In the genomic region with DNA sequence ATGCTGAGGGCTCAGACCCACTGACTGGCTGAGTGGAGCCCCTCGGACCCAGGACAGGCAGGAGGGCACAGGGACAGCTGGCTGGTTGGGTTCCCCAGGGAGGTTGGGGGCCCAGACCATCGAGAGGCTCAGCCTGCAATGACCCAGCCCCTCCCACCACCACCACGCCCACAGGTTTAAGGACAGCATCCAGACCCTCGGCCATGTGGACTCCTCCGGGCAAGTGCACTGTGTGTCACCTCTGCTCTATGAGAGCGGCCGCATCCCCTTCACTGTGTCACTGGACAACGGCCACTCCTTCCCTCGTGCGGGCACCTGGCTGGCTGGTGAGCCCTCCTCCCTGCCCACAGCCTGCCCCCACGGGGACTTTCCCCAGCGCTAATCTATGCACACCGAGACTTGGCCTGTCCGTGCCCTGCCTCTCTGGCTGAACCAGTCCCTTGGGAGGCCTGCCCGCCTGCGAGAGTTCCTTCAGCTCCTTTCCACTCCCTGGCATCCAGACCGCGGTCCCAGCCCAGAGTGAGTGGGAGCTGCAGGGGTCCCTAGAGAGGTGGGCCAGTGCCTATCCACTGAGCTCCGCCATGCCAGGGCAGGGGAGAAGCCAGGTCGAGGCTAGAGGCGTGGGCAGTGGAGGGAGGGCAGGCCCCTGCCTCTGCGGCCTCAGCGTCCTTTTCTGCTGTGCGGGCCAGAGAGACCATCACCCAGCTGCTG, we compare ENCODE assay signal across 19 cellular contexts. TPM values are rescaled to one million over a fixed set of nuclear protein-coding genes. Genes with fewer than 3 reads are reported as not detected.
A peak's percentile ranks its signal among the peaks of the same experiment; 100 is the strongest.
DNase-seq lines count a peak whose midpoint lies in the region; ATAC-seq and TF ChIP-seq lines count a peak whose summit lies in the region.
"Had no signal": no experiment of that assay in that cellular context is flagged by ENCODE, and none has a peak within 500 bp of the region (broad histone marks: within the 10 kb centered on the region; RNA-seq: fewer than 3 reads in every experiment).

No MANE protein-coding gene starts in this region.

- no TSS peak for BruUV-seq in PC-9 (replicated peaks; lab: Mats Ljungman, UMichigan)
- no TSS peak for BruUV-seq in OCI-LY7 (replicated peaks; lab: Mats Ljungman, UMichigan)

- H4K20me1 ChIP-seq in PC-9 (ENCODE audit: insufficient read depth) (no peaks in the 10 kb centered on the region), OCI-LY7 (ENCODE audit: insufficient read depth, low read length) (no peaks in the 10 kb centered on the region)

- ATAC-seq in Right ventricle myocardium inferior, result no peak
- no peak for ATAC-seq in thoracic aorta (ENCODE audit: insufficient number of reproducible peaks, low FRiP score, low read depth)
- no peak for ATAC-seq in HG03354 (IDR thresholded peaks at IDR 0.05; ENCODE audit: poor library complexity, severe bottlenecking, unreplicated experiment)
- ATAC-seq: activated naive CD4-positive, alpha-beta T cell treated with anti-CD3 and anti-CD28 coated beads, Interleukin-2, amount 50 U/mL, for 72 hours; activated T-cell treated with anti-CD3 and anti-CD28 coated beads, Interleukin-2, amount 50 U/mL, for 72 hours; PC-3 had no signal

- H3K36me3 ChIP-seq in PC-9 (ENCODE audit: low read depth), result no peaks in the 10 kb centered on the region
- peaks cover 10% of the 10 kb centered on the region for H3K36me3 ChIP-seq in thoracic aorta
- H3K36me3 ChIP-seq in OCI-LY7 (ENCODE audit: insufficient read depth, low read length), result no peaks in the 10 kb centered on the region

- H3K79me2 ChIP-seq in PC-9 (ENCODE audit: low read depth) (no peaks in the 10 kb centered on the region), OCI-LY7 (ENCODE audit: insufficient read depth, low read depth, low read length) (no peaks in the 10 kb centered on the region)

- intact Hi-C loops in Right ventricle myocardium inferior (cut with DNase I), result no loop called here
- intact Hi-C loops in cardiac septum (cut with DNase I), result no loop called here
- intact Hi-C loops in PC-9 (cut with micrococcal nuclease; ENCODE audit: unreplicated experiment), result loop anchor here (10.0 kb wide), 1 partner anchor 319 kb away; no protein-coding TSS in a partner anchor
- intact Hi-C loops in OCI-LY7 (cut with micrococcal nuclease; ENCODE audit: unreplicated experiment), result no loop called here

- H3K27ac ChIP-seq in PC-9, result no peak overlapping the region
- no peak overlapping the region for H3K27ac ChIP-seq in thoracic aorta
- no peak overlapping the region for H3K27ac ChIP-seq in OCI-LY7 (ENCODE audit: low read depth, low read length, poor library complexity, severe bottlenecking)
- H3K27ac ChIP-seq: SJSA1 had no signal

- no peak overlapping the region for H2AFZ ChIP-seq in PC-9
- no peak overlapping the region for H2AFZ ChIP-seq in OCI-LY7 (ENCODE audit: low read length)

- peaks cover 10% of the 10 kb centered on the region; the same call in 1 of the 2 replicates for H3F3A ChIP-seq in PC-9 (ENCODE audit: insufficient read depth, low read depth)

- no peaks in the 10 kb centered on the region for H3K9me2 ChIP-seq in PC-9 (ENCODE audit: insufficient read depth)
- H3K9me2 ChIP-seq in OCI-LY7 (ENCODE audit: insufficient read depth, low read length), result no peaks in the 10 kb centered on the region

- peak; percentile 63 for DNase-seq in Right ventricle myocardium inferior (ENCODE audit: missing footprints)
- DNase-seq in cardiac septum (ENCODE audit: low spot score), result no peak
- peak; percentile 8 to 46 for DNase-seq in PC-9
- DNase-seq in kidney tubule cell (ENCODE audit: low spot score), result peak; percentile 52
- no peak for DNase-seq in thoracic aorta (ENCODE audit: low spot score)
- no peak for DNase-seq in OCI-LY7 (ENCODE audit: low spot score)
- DNase-seq in Ammon's horn (ENCODE audit: low spot score), result no peak
- DNase-seq: activated CD4-positive, alpha-beta T cell treated with anti-CD3 and anti-CD28 coated beads for 48 hours; activated T-cell treated with anti-CD3 and anti-CD28 coated beads, Interleukin-2, amount 50 U/mL, for 72 hours; foreskin fibroblast; HFFc6; hippocampal formation; NCI-H1930; NCI-H345; occipital lobe; PC-3 had no signal

- H3K4me1 ChIP-seq in PC-9 (replicated peaks; ENCODE audit: insufficient read depth), result peaks cover 14% of the 10 kb centered on the region
- peaks cover 21 to 52% of the 10 kb centered on the region in 2 donors for H3K4me1 ChIP-seq in thoracic aorta (ENCODE audit: control insufficient read depth in 1 of 2, low read depth in 2 of 2)
- H3K4me1 ChIP-seq in OCI-LY7 (ENCODE audit: insufficient read depth, low read length, poor library complexity, severe bottlenecking), result no peaks in the 10 kb centered on the region

- no peak for TF ChIP-seq CTCF in PC-9 (conservative IDR thresholded peaks at IDR 0.05)
- no peak for TF ChIP-seq CTCF in thoracic aorta (IDR thresholded peaks at IDR 0.05)
- no peak for TF ChIP-seq CTCF in OCI-LY7 (conservative IDR thresholded peaks at IDR 0.05; ENCODE audit: low read length)

- no peak overlapping the region for H3K4me3 ChIP-seq in PC-9
- peak overlapping the region; percentile 3 for H3K4me3 ChIP-seq in thoracic aorta
- H3K4me3 ChIP-seq in OCI-LY7 (ENCODE audit: low read depth, low read length, poor library complexity, severe bottlenecking), result no peak overlapping the region
- H3K4me3 ChIP-seq: SJSA1 had no signal

- POLR2A ChIA-PET in PC-9 (lab: Charles Lee; ENCODE audit: unreplicated experiment) (no interaction called here), OCI-LY7 (lab: Charles Lee) (no interaction called here)

- H3K9me3 ChIP-seq in PC-9 (ENCODE audit: insufficient read depth, low read depth) (no peaks in the 10 kb centered on the region), thoracic aorta (no peaks in the 10 kb centered on the region), OCI-LY7 (ENCODE audit: low read length) (no peaks in the 10 kb centered on the region)
- H3K9me3 ChIP-seq: SJSA1 had no signal

- CTCF ChIA-PET in PC-9 (lab: Charles Lee), result no interaction called here
- CTCF ChIA-PET in OCI-LY7 (lab: Charles Lee; ENCODE audit: unreplicated experiment), result no interaction called here

- no peaks in the 10 kb centered on the region for H3K27me3 ChIP-seq in PC-9 (ENCODE audit: insufficient read depth, low read depth)
- no peaks in the 10 kb centered on the region for H3K27me3 ChIP-seq in thoracic aorta (replicated peaks; ENCODE audit: insufficient read depth)
- H3K27me3 ChIP-seq: SJSA1 had no signal

- H3K4me2 ChIP-seq in PC-9 (no peak overlapping the region), OCI-LY7 (ENCODE audit: low read length) (no peak overlapping the region)

RNA-seq across cellular contexts. Expression of a gene that starts 2.2 kb away (rescaled TPM):
- 2.8 TPM for total RNA-seq in Right ventricle myocardium inferior
- total RNA-seq in cardiac septum, result 3.1 TPM
- total RNA-seq in PC-9 (2021), result 5.5 and 5.7 TPM in 2 replicates
- total RNA-seq in thoracic aorta, result 10 to 100 TPM; 16.8 to 43.2 TPM
- 0.41 and 0.54 TPM in 2 replicates for total RNA-seq in OCI-LY7 (2014; rRNA removed; shearing (Covaris generic))
- 0.38 and 0.39 TPM in 2 replicates for total RNA-seq in OCI-LY7 (2022)
- total RNA-seq: occipital lobe had no signal

Comparison
In these comparisons a context has a peak if more than half of its experiments do, and no peak if none do; other contexts are left out.
1. DNase-seq: peak in Right ventricle myocardium inferior (single experiment), PC-9 (2 of 2) and kidney tubule cell (single experiment); none in cardiac septum (single experiment), thoracic aorta (single experiment), OCI-LY7 (single experiment) and Ammon's horn (single experiment).